Comparison of ENCODE assay signal across 1 cellular context in genomic region chr5:140557136-140557805, GRCh38.
TF ChIP-seq lines count a peak whose summit lies in the region.

TSS of gene SRA1 (minus strand) at chr5:140557473. CDS start at chr5:140557452, 21 bp downstream.

TF ChIP-seq in K562, 482 proteins besides CTCF, POLR2A, EP300 and RAD21 (continued from another document and continues in another):
- TF ChIP-seq, protein P1, sequence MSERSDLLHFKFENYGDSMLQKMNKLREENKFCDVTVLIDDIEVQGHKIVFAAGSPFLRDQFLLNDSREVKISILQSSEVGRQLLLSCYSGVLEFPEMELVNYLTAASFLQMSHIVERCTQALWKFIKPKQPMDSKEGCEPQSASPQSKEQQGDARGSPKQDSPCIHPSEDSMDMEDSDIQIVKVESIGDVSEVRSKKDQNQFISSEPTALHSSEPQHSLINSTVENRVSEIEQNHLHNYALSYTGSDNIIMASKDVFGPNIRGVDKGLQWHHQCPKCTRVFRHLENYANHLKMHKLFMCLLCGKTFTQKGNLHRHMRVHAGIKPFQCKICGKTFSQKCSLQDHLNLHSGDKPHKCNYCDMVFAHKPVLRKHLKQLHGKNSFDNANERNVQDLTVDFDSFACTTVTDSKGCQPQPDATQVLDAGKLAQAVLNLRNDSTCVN (CRISPR knock-in tag; IDR thresholded peaks at IDR 0.05), result no peak
- peak; percentile 90 for TF ChIP-seq POLR2AphosphoS5 (IDR thresholded peaks at IDR 0.05; ENCODE audit: control insufficient read depth, insufficient read depth, low read depth, low read length)
- TF ChIP-seq ZNF699 (CRISPR knock-in tag; IDR thresholded peaks at IDR 0.05; ENCODE audit: insufficient replicate concordance), result no peak
- 0 out of 2 replicates have a peak, but pooled peaks have one; percentile 26 for TF ChIP-seq FOSL1 (tag; conservative IDR thresholded peaks at IDR 0.05)
- TF ChIP-seq, protein P2, sequence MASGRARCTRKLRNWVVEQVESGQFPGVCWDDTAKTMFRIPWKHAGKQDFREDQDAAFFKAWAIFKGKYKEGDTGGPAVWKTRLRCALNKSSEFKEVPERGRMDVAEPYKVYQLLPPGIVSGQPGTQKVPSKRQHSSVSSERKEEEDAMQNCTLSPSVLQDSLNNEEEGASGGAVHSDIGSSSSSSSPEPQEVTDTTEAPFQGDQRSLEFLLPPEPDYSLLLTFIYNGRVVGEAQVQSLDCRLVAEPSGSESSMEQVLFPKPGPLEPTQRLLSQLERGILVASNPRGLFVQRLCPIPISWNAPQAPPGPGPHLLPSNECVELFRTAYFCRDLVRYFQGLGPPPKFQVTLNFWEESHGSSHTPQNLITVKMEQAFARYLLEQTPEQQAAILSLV (tag; IDR thresholded peaks at IDR 0.05), result no peak
- no peak for TF ChIP-seq FOXK1 (CRISPR knock-in tag; IDR thresholded peaks at IDR 0.05; ENCODE audit: borderline replicate concordance)
- TF ChIP-seq CHCHD3 (CRISPR knock-in tag; IDR thresholded peaks at IDR 0.05), result no peak
- no peak for TF ChIP-seq BCLAF1 (IDR thresholded peaks at IDR 0.05; ENCODE audit: borderline replicate concordance in 1 of 2, control insufficient read depth in 1 of 2, low read depth in 2 of 2, low read length in 1 of 2)
- TF ChIP-seq ZNF239 (CRISPR knock-in tag; IDR thresholded peaks at IDR 0.05), result no peak
- TF ChIP-seq BCL6 (CRISPR knock-in tag; IDR thresholded peaks at IDR 0.05), result no peak
- peak; percentile 66 for TF ChIP-seq MYC (IDR thresholded peaks at IDR 0.05; ENCODE audit: low read depth, low read length)
- peak; percentile 68; the same call in 1 of the 2 replicates for TF ChIP-seq MYC (CRISPR knock-in tag; IDR thresholded peaks at IDR 0.05; ENCODE audit: borderline replicate concordance, low read depth)
- no peak for TF ChIP-seq NCOA2 (IDR thresholded peaks at IDR 0.05; ENCODE audit: partially characterized antibody in 2 of 2)
- TF ChIP-seq, protein P3, sequence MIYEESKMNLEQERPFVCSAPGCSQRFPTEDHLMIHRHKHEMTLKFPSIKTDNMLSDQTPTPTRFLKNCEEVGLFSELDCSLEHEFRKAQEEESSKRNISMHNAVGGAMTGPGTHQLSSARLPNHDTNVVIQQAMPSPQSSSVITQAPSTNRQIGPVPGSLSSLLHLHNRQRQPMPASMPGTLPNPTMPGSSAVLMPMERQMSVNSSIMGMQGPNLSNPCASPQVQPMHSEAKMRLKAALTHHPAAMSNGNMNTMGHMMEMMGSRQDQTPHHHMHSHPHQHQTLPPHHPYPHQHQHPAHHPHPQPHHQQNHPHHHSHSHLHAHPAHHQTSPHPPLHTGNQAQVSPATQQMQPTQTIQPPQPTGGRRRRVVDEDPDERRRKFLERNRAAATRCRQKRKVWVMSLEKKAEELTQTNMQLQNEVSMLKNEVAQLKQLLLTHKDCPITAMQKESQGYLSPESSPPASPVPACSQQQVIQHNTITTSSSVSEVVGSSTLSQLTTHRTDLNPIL (CRISPR knock-in tag; IDR thresholded peaks at IDR 0.05), result no peak
- TF ChIP-seq PYGO2 (tag; IDR thresholded peaks at IDR 0.05), result no peak
- TF ChIP-seq STAG1 (CRISPR knock-in tag; IDR thresholded peaks at IDR 0.05; ENCODE audit: borderline replicate concordance), result no peak
- no peak for TF ChIP-seq CBFA2T3 (IDR thresholded peaks at IDR 0.05)
- TF ChIP-seq HMG20B (CRISPR knock-in tag; IDR thresholded peaks at IDR 0.05), result no peak
- peak; percentile 42; the same call in 1 of the 2 replicates for TF ChIP-seq NCOA6 (IDR thresholded peaks at IDR 0.05)
- no peak for TF ChIP-seq ZNF785 (CRISPR knock-in tag; IDR thresholded peaks at IDR 0.05)
- peak; percentile 78 for TF ChIP-seq TBP (optimal IDR thresholded peaks at IDR 0.05; ENCODE audit: low read depth, low read length)
- TF ChIP-seq FOXA3 (CRISPR knock-in tag; conservative IDR thresholded peaks at IDR 0.05 in 1 of 2, IDR thresholded peaks at IDR 0.05 in 1 of 2), result 0 out of 4 replicates have a peak, but pooled peaks of 1 of the 2 experiments have one; percentile 5
- no peak for TF ChIP-seq SRSF1 (IDR thresholded peaks at IDR 0.05; ENCODE audit: low read depth, low read length)
- 0 out of 2 replicates have a peak, but pooled peaks have one; percentile 14 for TF ChIP-seq ZNF76 (CRISPR knock-in tag; IDR thresholded peaks at IDR 0.05; ENCODE audit: borderline replicate concordance)
- TF ChIP-seq, protein P4, sequence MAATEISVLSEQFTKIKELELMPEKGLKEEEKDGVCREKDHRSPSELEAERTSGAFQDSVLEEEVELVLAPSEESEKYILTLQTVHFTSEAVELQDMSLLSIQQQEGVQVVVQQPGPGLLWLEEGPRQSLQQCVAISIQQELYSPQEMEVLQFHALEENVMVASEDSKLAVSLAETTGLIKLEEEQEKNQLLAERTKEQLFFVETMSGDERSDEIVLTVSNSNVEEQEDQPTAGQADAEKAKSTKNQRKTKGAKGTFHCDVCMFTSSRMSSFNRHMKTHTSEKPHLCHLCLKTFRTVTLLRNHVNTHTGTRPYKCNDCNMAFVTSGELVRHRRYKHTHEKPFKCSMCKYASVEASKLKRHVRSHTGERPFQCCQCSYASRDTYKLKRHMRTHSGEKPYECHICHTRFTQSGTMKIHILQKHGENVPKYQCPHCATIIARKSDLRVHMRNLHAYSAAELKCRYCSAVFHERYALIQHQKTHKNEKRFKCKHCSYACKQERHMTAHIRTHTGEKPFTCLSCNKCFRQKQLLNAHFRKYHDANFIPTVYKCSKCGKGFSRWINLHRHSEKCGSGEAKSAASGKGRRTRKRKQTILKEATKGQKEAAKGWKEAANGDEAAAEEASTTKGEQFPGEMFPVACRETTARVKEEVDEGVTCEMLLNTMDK (IDR thresholded peaks at IDR 0.05; ENCODE audit: borderline replicate concordance, insufficient read depth, low read depth, low read length, poor library complexity, severe bottlenecking), result no peak
- TF ChIP-seq TRIM24 (IDR thresholded peaks at IDR 0.05), result no peak
- TF ChIP-seq ILK (tag; IDR thresholded peaks at IDR 0.05; ENCODE audit: borderline replicate concordance, low read depth), result no peak
- TF ChIP-seq ZNF282 (CRISPR knock-in tag; IDR thresholded peaks at IDR 0.05), result no peak
- no peak for TF ChIP-seq GTF2A2 (tag; IDR thresholded peaks at IDR 0.05)
- TF ChIP-seq, protein P5, sequence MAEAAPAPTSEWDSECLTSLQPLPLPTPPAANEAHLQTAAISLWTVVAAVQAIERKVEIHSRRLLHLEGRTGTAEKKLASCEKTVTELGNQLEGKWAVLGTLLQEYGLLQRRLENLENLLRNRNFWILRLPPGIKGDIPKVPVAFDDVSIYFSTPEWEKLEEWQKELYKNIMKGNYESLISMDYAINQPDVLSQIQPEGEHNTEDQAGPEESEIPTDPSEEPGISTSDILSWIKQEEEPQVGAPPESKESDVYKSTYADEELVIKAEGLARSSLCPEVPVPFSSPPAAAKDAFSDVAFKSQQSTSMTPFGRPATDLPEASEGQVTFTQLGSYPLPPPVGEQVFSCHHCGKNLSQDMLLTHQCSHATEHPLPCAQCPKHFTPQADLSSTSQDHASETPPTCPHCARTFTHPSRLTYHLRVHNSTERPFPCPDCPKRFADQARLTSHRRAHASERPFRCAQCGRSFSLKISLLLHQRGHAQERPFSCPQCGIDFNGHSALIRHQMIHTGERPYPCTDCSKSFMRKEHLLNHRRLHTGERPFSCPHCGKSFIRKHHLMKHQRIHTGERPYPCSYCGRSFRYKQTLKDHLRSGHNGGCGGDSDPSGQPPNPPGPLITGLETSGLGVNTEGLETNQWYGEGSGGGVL (CRISPR knock-in tag; IDR thresholded peaks at IDR 0.05), result no peak
- TF ChIP-seq, protein P6, sequence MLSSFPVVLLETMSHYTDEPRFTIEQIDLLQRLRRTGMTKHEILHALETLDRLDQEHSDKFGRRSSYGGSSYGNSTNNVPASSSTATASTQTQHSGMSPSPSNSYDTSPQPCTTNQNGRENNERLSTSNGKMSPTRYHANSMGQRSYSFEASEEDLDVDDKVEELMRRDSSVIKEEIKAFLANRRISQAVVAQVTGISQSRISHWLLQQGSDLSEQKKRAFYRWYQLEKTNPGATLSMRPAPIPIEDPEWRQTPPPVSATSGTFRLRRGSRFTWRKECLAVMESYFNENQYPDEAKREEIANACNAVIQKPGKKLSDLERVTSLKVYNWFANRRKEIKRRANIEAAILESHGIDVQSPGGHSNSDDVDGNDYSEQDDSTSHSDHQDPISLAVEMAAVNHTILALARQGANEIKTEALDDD (IDR thresholded peaks at IDR 0.05), result no peak
- no peak for TF ChIP-seq FOXA1 (IDR thresholded peaks at IDR 0.05; ENCODE audit: borderline replicate concordance)
- no peak for TF ChIP-seq GTF3C2 (IDR thresholded peaks at IDR 0.05; ENCODE audit: borderline replicate concordance, extremely low read depth, insufficient read length)
- TF ChIP-seq ZNF395 (CRISPR knock-in tag; IDR thresholded peaks at IDR 0.05), result peak; percentile 89
- TF ChIP-seq ZNF280A (IDR thresholded peaks at IDR 0.05; ENCODE audit: low read depth, partially characterized antibody), result no peak
- TF ChIP-seq ZBTB2 (IDR thresholded peaks at IDR 0.05), result no peak
- TF ChIP-seq WHSC1 (IDR thresholded peaks at IDR 0.05; ENCODE audit: low read length), result no peak
- no peak for TF ChIP-seq XRCC4 (IDR thresholded peaks at IDR 0.05; ENCODE audit: extremely low read depth, insufficient read depth, insufficient read length)
- no peak for TF ChIP-seq IFI16 (CRISPR knock-in tag; IDR thresholded peaks at IDR 0.05)
- no peak for TF ChIP-seq RBM17 (IDR thresholded peaks at IDR 0.05; ENCODE audit: borderline replicate concordance, low read depth, low read length)
- TF ChIP-seq SUPT5H (IDR thresholded peaks at IDR 0.05), result peak; percentile 96
